17 cellular contexts compared by ENCODE assay signal in genomic region chr9:12778389-12778788, GRCh38. TPM values are rescaled to one million over a fixed set of nuclear protein-coding genes. Genes with fewer than 3 reads are reported as not detected.
DNase-seq lines count a peak whose midpoint lies in the region; ATAC-seq and TF ChIP-seq lines count a peak whose summit lies in the region.
"Had no signal": no experiment of that assay in that cellular context is flagged by ENCODE, and none has a peak within 500 bp of the region (broad histone marks: within the 10 kb centered on the region; RNA-seq: fewer than 3 reads in every experiment).

No MANE protein-coding gene starts in this region.

- H3K36me3 ChIP-seq in PC-3 (ENCODE audit: low read depth, low read length) (peaks cover 10% of the 10 kb centered on the region; the same call in 1 of the 2 replicates), endocrine pancreas (ENCODE audit: control insufficient read depth, insufficient read depth, low read length) (no peaks in the 10 kb centered on the region), muscle layer of duodenum (ENCODE audit: control insufficient read depth in 1 of 2, insufficient read depth in 2 of 2, low read length in 2 of 2) (peaks cover 0 to 6% of the 10 kb centered on the region in 2 donors), tibial artery (no peaks in the 10 kb centered on the region)
- H3K36me3 ChIP-seq: brain microvascular endothelial cell had no signal

- H4K20me1 ChIP-seq in PC-3 (ENCODE audit: low read length): no peaks in the 10 kb centered on the region

- H3K4me1 ChIP-seq in PC-3 (ENCODE audit: insufficient read depth, low read length) (peaks cover 20% of the 10 kb centered on the region), endocrine pancreas (ENCODE audit: control insufficient read depth, insufficient read depth, low read length) (peaks cover 9% of the 10 kb centered on the region), muscle layer of duodenum (ENCODE audit: control insufficient read depth in 1 of 2, insufficient read depth in 2 of 2, low read length in 2 of 2) (peaks cover 0 to 4% of the 10 kb centered on the region in 2 donors), tibial artery (peaks cover 0 to 59% (median 6%) of the 10 kb centered on the region in 4 donors)

- no peaks in the 10 kb centered on the region for H3K9me2 ChIP-seq in PC-3 (replicated peaks; ENCODE audit: low read length)

- 0 out of 2 replicates have a peak overlapping the region, but pooled peaks have one; percentile 98 for H3K9ac ChIP-seq in PC-3 (ENCODE audit: low read length)
- no peak overlapping the region for H3K9ac ChIP-seq in endocrine pancreas (ENCODE audit: control insufficient read depth, insufficient read depth, low read length)

- DNase-seq in PC-3 (no peak), tibial artery (no peak), KG1 (lab: John Stamatoyannopoulos, UW) (no peak), hypothalamus (lab: John Stamatoyannopoulos, UW) (no peak), left lobe of liver (ENCODE audit: low spot score) (no peak)
- DNase-seq: activated CD8-positive, alpha-beta memory T cell treated with anti-CD3 and anti-CD28 coated beads, Interleukin-2, amount 10 ng/mL, durations not matched to agents 7 days and 5 days; activated naive CD4-positive, alpha-beta T cell; brain microvascular endothelial cell; left colon; MM.1S; NCI-H748 treated with DMSO at 0.1 percent for 48 hours had no signal

- no peak overlapping the region for H2AFZ ChIP-seq in PC-3 (ENCODE audit: low read length)

- ATAC-seq in PC-3 (no peak), HG02642 (IDR thresholded peaks at IDR 0.05; ENCODE audit: poor library complexity, unreplicated experiment) (no peak), left lobe of liver (no peak)
- ATAC-seq: activated CD8-positive, alpha-beta memory T cell treated with anti-CD3 and anti-CD28 coated beads, Interleukin-2, amount 10 ng/mL, durations not matched to agents 7 days and 5 days; left colon; sciatic nerve had no signal

- H3F3A ChIP-seq in PC-3 (ENCODE audit: low read length, unreplicated experiment): peaks cover 6% of the 10 kb centered on the region

- H3K79me2 ChIP-seq in PC-3 (ENCODE audit: low read length): peaks cover 66% of the 10 kb centered on the region

- no peak for TF ChIP-seq CTCF in PC-3 (conservative IDR thresholded peaks at IDR 0.05; ENCODE audit: low read depth, low read length)
- TF ChIP-seq CTCF in tibial artery (IDR thresholded peaks at IDR 0.05): no peak

- H3K9me3 ChIP-seq in PC-3 (ENCODE audit: low read length) (peaks cover 11% of the 10 kb centered on the region), endocrine pancreas (ENCODE audit: control insufficient read depth, low read length) (no peaks in the 10 kb centered on the region), muscle layer of duodenum (ENCODE audit: control insufficient read depth in 1 of 2, low read length in 2 of 2) (peaks cover 0 to 6% of the 10 kb centered on the region in 2 donors), tibial artery (peaks cover 0 to 6% (median 0%) of the 10 kb centered on the region in 3 donors)

- intact Hi-C loops in PC-3 (cut with micrococcal nuclease): no loop called here
- intact Hi-C loops in tibial artery (cut with DNase I; ENCODE audit: low total_unique reads): loop anchor here (10.0 kb wide), 2 partner anchors 54 to 56 kb away; no protein-coding TSS in a partner anchor

- POLR2A ChIA-PET in PC-3 (lab: Charles Lee; ENCODE audit: unreplicated experiment): no interaction called here

- no TSS peak for BruUV-seq in PC-3 (replicated peaks; lab: Mats Ljungman, UMichigan)

- CTCF ChIA-PET in PC-3 (lab: Charles Lee): no interaction called here

- H3K4me3 ChIP-seq in PC-3 (ENCODE audit: low read length) (peak overlapping the region; percentile 86; the same call in 1 of the 2 replicates), endocrine pancreas (ENCODE audit: control insufficient read depth, insufficient read depth, low read length) (peak overlapping the region; percentile 99), muscle layer of duodenum (ENCODE audit: low read depth in 1 of 2, low read length in 2 of 2) (peak overlapping the region; percentile 93 to 99), tibial artery (peak overlapping the region; percentile 65 to 88)

- peak overlapping the region; percentile 81 for H3K4me2 ChIP-seq in PC-3 (ENCODE audit: low read length)

- no peaks in the 10 kb centered on the region for H3K27me3 ChIP-seq in PC-3 (ENCODE audit: low read length)
- no peaks in the 10 kb centered on the region for H3K27me3 ChIP-seq in endocrine pancreas (ENCODE audit: control insufficient read depth, insufficient read depth, low read length)
- H3K27me3 ChIP-seq in muscle layer of duodenum (ENCODE audit: low read depth, low read length): no peaks in the 10 kb centered on the region
- no peaks in the 10 kb centered on the region for H3K27me3 ChIP-seq in tibial artery
- H3K27me3 ChIP-seq: brain microvascular endothelial cell had no signal

- peak overlapping the region; percentile 92; the same call in 1 of the 2 replicates for H3K27ac ChIP-seq in PC-3 (ENCODE audit: low read length)
- peak overlapping the region; percentile 93 for H3K27ac ChIP-seq in muscle layer of duodenum (ENCODE audit: low read length)
- H3K27ac ChIP-seq in tibial artery: peak overlapping the region; percentile 89 to 97
- H3K27ac ChIP-seq: RWPE1 had no signal

RNA-seq across cellular contexts. Expression of gene LURAP1L, which starts 3.6 kb away (rescaled TPM):
- total RNA-seq in PC-3 (2014; rRNA removed): 16.4 and 16.9 TPM in 2 replicates
- total RNA-seq in left lobe of liver: 12.7 TPM
- total RNA-seq: activated CD8-positive, alpha-beta memory T cell treated with anti-CD3 and anti-CD28 coated beads, Interleukin-2, amount 10 ng/mL, durations not matched to agents 7 days and 5 days; T-helper 1 cell treated with Interleukin-12 subunit alpha and Interleukin-12 subunit beta and Interleukin-4 antibody, amounts not matched to agents 30 ng/mL and 1 ng/mL, for 36 hours had no signal
